In the genomic region with DNA sequence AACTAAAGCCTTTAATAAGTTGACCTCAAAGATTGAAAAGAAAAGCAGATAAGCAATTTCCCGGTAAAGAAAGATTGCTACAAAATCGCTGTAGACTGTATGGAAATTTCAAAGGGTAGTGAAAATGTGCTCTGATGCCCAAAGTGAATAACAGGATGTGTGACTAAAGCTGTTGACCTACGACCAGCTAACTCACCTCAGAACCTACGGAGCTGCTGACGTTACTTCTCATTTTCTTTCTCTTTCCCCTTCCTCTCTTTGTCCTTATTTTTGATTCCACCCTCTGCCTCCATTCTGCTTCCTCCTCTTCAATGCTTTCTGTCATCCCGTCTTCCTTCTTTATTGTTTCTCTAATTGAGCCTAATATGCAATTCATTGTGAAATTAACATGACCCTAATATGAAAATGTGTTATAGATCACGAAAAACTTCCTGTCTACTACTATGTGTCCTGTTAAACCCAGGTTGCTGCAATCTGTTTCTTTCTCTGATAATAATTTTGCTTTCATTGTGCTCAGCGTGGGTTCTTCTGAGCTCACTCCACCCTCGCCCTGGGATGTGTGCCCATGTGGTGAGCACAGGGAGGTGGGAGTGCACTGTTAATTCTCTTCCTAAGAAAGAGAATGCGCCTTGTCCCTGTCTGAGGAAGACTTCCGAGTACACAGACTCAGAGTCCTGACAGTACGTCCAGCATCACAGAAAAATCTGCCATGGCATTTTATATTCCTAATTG, we compare ENCODE assay signal across 8 cellular contexts.
DNase-seq lines count a peak whose midpoint lies in the region; ATAC-seq and TF ChIP-seq lines count a peak whose summit lies in the region.

No MANE protein-coding gene starts in this region.

- H3K9me3 ChIP-seq in skeletal muscle tissue (ENCODE audit: control insufficient read depth in 3 of 3, low read length in 3 of 3): no peaks in the 10 kb centered on the region

- H3K27ac ChIP-seq in skeletal muscle tissue (ENCODE audit: low read depth, low read length): peak overlapping the region; percentile 17

- peak; percentile 75 to 76 for ATAC-seq in activated CD4-positive, CD25-positive, alpha-beta regulatory T cell treated with anti-CD3 and anti-CD28 coated beads, Interleukin-2, amount 50 U/mL, for 24 hours
- ATAC-seq in HG03378 (IDR thresholded peaks at IDR 0.05; ENCODE audit: unreplicated experiment): peak; percentile 68

- no peaks in the 10 kb centered on the region for H3K36me3 ChIP-seq in skeletal muscle tissue (ENCODE audit: control insufficient read depth in 3 of 3, insufficient read depth in 3 of 3, low read length in 3 of 3)

- in situ Hi-C loops in astrocyte of the spinal cord (cut with HindIII; ENCODE audit: low sequenced_read_pairs): no loop called here

- no peak for DNase-seq in activated CD4-positive, CD25-positive, alpha-beta regulatory T cell (lab: John Stamatoyannopoulos, UW)
- DNase-seq in astrocyte of the spinal cord (ENCODE audit: low read depth, low spot score) (peak; percentile 63), SW480 (ENCODE audit: low spot score) (no peak), kidney glomerular epithelial cell (lab: John Stamatoyannopoulos, UW) (no peak)
- no peak for DNase-seq in stimulated activated CD4-positive, alpha-beta T cell treated with anti-CD3 and anti-CD28 coated beads, Interleukin-15, amount 100 ng/mL, for 24 hours

- H3K9ac ChIP-seq in skeletal muscle tissue (ENCODE audit: low read depth in 1 of 3, low read length in 3 of 3): no peak overlapping the region

- H3K4me1 ChIP-seq in skeletal muscle tissue (ENCODE audit: control insufficient read depth in 3 of 3, insufficient read depth in 3 of 3, low read length in 3 of 3): no peaks in the 10 kb centered on the region

- no peak for TF ChIP-seq CTCF in astrocyte of the spinal cord (IDR thresholded peaks at IDR 0.05; ENCODE audit: low read depth, low read length)

- no peaks in the 10 kb centered on the region for H3K27me3 ChIP-seq in skeletal muscle tissue (ENCODE audit: control insufficient read depth in 3 of 3, insufficient read depth in 3 of 3, low read length in 3 of 3)

- H3K4me3 ChIP-seq in astrocyte of the spinal cord (ENCODE audit: low read depth, low read length) (no peak overlapping the region), skeletal muscle tissue (ENCODE audit: low read length in 3 of 3) (no peak overlapping the region)
